8 cellular contexts compared by ENCODE assay signal in the genomic region with DNA sequence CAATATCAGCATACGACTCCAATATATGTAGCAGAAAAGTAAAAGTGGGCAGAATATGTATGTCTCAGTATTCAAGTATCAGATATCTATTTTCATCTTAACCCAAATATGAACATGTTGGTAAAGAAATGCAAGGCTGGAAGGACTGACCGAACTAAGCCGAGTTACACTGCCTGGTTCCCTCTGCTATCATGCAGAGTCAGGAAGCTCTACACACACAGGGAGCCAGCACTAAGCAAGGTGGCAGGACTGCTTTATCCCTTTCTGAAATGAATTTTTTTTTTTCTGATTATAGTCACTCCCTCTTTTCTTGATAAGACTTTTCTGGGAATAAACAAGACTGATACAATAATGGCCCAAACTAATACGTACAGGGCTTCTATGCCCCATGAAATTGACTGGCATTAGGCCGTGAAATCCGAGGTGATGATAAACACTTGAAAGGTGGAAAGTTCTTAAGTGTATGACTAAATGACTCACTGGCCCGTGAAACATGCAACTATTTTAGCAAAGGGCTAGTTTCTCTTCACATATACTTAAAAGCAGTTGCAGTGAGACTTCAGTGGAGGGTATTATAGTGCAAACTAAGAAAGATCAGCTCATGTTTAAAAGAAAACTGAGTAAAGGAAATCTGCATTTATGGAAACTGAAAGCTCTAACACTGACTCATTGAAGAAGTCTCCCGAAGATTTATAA. TPM values are rescaled to one million over a fixed set of nuclear protein-coding genes. Genes with fewer than 3 reads are reported as not detected.
DNase-seq lines count a peak whose midpoint lies in the region; ATAC-seq and TF ChIP-seq lines count a peak whose summit lies in the region.

No MANE protein-coding gene starts in this region.

- H3K4me3 Mint-ChIP-seq in T-helper 2 cell treated with Interferon-gamma antibody and Interleukin-4, amounts not matched to agents 5 μg/mL and 100 μg/mL, for 36 hours: peak overlapping the region; percentile 77

- H3K4me1 ChIP-seq in tibial artery: no peaks in the 10 kb centered on the region
- H3K4me1 ChIP-seq in testis: no peaks in the 10 kb centered on the region

- H3K27ac ChIP-seq in tibial artery: no peak overlapping the region
- H3K27ac ChIP-seq in testis: no peak overlapping the region

- intact Hi-C loops in tibial artery (cut with DNase I; ENCODE audit: low total_unique reads): no loop called here
- intact Hi-C loops in testis (cut with DNase I; ENCODE audit: low total_unique reads): no loop called here

- peak overlapping the region; percentile 82 for H3K27ac Mint-ChIP-seq in T-helper 2 cell treated with Interferon-gamma antibody and Interleukin-4, amounts not matched to agents 5 μg/mL and 100 μg/mL, for 36 hours

- H3K27me3 Mint-ChIP-seq in T-helper 2 cell treated with Interferon-gamma antibody and Interleukin-4, amounts not matched to agents 5 μg/mL and 100 μg/mL, for 36 hours (ENCODE audit: low read depth): no peaks in the 10 kb centered on the region

- no peaks in the 10 kb centered on the region for H3K36me3 ChIP-seq in tibial artery
- H3K36me3 ChIP-seq in testis (ENCODE audit: low read depth, missing control alignments): no peaks in the 10 kb centered on the region

- peaks cover 0 to 18% (median 9%) of the 10 kb centered on the region in 3 donors for H3K9me3 ChIP-seq in tibial artery
- no peaks in the 10 kb centered on the region for H3K9me3 ChIP-seq in testis

- no peak for DNase-seq in activated CD4-positive, CD25-positive, alpha-beta regulatory T cell treated with anti-CD3 and anti-CD28 coated beads, Interleukin-2, amount 50 U/mL, for 72 hours
- DNase-seq in T-helper 2 cell treated with Interferon-gamma antibody and Interleukin-4, amounts not matched to agents 5 μg/mL and 100 μg/mL, for 36 hours (ENCODE audit: low spot score): peak; percentile 53
- DNase-seq in omental fat pad (ENCODE audit: low spot score) (no peak), tibial artery (no peak), mesenteric fat pad (ENCODE audit: low spot score) (no peak), testis (no peak)

- ATAC-seq in activated CD4-positive, CD25-positive, alpha-beta regulatory T cell treated with anti-CD3 and anti-CD28 coated beads, Interleukin-2, amount 50 U/mL, for 24 hours: peak; percentile 84 to 89
- ATAC-seq in HG02798 (IDR thresholded peaks at IDR 0.05; ENCODE audit: poor library complexity, unreplicated experiment): peak; percentile 84
- peak; percentile 65 for ATAC-seq in omental fat pad (ENCODE audit: low FRiP score)

- peaks cover 81% of the 10 kb centered on the region for H3K4me1 Mint-ChIP-seq in T-helper 2 cell treated with Interferon-gamma antibody and Interleukin-4, amounts not matched to agents 5 μg/mL and 100 μg/mL, for 36 hours (ENCODE audit: low read depth)

- H3K27me3 ChIP-seq in tibial artery (no peaks in the 10 kb centered on the region), testis (no peaks in the 10 kb centered on the region)

- no peak for TF ChIP-seq POLR2A in testis (IDR thresholded peaks at IDR 0.05)

- 87 to 90% methylated on average over 8 of the region's 8 CpGs for WGBS in testis, 2 donors

- H3K36me3 Mint-ChIP-seq in T-helper 2 cell treated with Interferon-gamma antibody and Interleukin-4, amounts not matched to agents 5 μg/mL and 100 μg/mL, for 36 hours (ENCODE audit: low read depth): peaks cover 77% of the 10 kb centered on the region

- H3K4me3 ChIP-seq in tibial artery (no peak overlapping the region), testis (no peak overlapping the region)

- peaks cover 16% of the 10 kb centered on the region for H3K9me3 Mint-ChIP-seq in T-helper 2 cell treated with Interferon-gamma antibody and Interleukin-4, amounts not matched to agents 5 μg/mL and 100 μg/mL, for 36 hours

- TF ChIP-seq CTCF in omental fat pad (IDR thresholded peaks at IDR 0.05) (no peak), tibial artery (IDR thresholded peaks at IDR 0.05) (no peak), testis (IDR thresholded peaks at IDR 0.05) (no peak)

RNA-seq across cellular contexts. Expression of a gene that starts 14.9 kb away (rescaled TPM):
- total RNA-seq in omental fat pad (100 to 1,000 TPM in 1 of 4 donors, 10 to 100 TPM in 3; 11.7 to 105 (median 21.0) TPM), mesenteric fat pad (6.9 TPM), testis (1 to 10 TPM; 1.2 to 1.7 TPM)
- 6.3 TPM for polyA plus RNA-seq in testis (ENCODE audit: insufficient read depth, low read depth, low replicate concordance)
